8 cellular contexts compared by ENCODE assay signal in the genomic region with DNA sequence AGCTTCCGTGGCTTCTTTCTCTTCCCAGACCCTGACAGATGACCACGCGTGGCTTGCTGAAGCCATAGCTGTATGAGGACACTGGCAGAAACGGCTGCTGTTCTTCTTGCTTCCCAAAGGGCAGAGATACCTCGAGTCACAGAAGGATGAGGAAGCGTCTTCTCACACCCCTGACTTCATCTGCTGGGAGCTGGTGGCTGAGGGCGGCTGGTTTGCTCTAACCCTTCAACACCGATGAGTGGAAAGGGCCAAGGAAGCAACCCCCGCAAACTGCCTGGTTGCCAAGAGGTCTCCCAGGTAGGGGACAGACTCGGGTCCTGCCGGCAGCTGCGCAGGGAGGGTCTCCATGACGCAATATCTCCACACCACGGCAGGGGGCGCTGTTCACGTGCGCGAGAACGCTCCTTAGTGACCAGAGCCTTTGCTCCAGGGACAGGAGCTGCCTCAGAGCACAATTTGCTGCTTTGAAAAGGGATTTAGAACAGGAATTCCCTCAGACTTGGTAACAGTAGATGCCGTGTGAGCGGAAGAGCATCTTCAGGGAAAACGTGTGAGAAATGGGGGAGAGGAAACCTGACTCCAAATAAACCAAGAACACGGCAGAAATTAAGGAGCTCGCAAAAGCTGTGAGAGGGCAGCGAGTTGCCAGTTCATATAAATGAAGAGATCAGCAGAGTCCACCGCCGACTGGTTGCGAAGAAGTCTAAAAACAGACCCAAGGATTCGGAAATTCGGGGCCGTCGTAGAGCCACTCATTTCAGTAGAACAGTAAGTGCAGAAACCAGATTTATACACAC.
DNase-seq lines count a peak whose midpoint lies in the region; ATAC-seq and TF ChIP-seq lines count a peak whose summit lies in the region.

No MANE protein-coding gene starts in this region.

- H3K4me1 ChIP-seq in DOHH2 (ENCODE audit: control insufficient read depth, low read length) (peaks cover 7% of the 10 kb centered on the region), right lobe of liver (peaks cover 0 to 14% (median 6%) of the 10 kb centered on the region in 4 donors)

- H3K4me3 ChIP-seq in DOHH2 (ENCODE audit: low read length) (no peak overlapping the region), coronary artery (no peak overlapping the region), right lobe of liver (no peak overlapping the region)

- TF ChIP-seq CTCF in DOHH2 (IDR thresholded peaks at IDR 0.05; ENCODE audit: low read depth, low read length, poor library complexity, severe bottlenecking) = peak; percentile 95
- TF ChIP-seq CTCF in coronary artery (IDR thresholded peaks at IDR 0.05) = peak; percentile 71
- peak; percentile 94 to 97 (median 96) for TF ChIP-seq CTCF in right lobe of liver (IDR thresholded peaks at IDR 0.05)

- H3K27me3 ChIP-seq in DOHH2 (ENCODE audit: control insufficient read depth, low read length) = no peaks in the 10 kb centered on the region; the same call in 1 of the 2 replicates
- no peaks in the 10 kb centered on the region for H3K27me3 ChIP-seq in right lobe of liver

- DNase-seq in NCI-H345 (lab: John Stamatoyannopoulos, UW) = peak; percentile 76
- DNase-seq in activated CD4-positive, alpha-beta T cell treated with anti-CD3 and anti-CD28 coated beads, Interleukin-2, amount 50 U/mL, for 24 hours (ENCODE audit: low read depth in 1 of 2, low spot score in 1 of 2) = peak; percentile 51 to 58
- DNase-seq in coronary artery (ENCODE audit: low spot score) = peak; percentile 72
- peak; percentile 81 to 87 (median 85) for DNase-seq in right lobe of liver
- DNase-seq in stimulated activated CD4-positive, alpha-beta T cell treated with anti-CD3 and anti-CD28 coated beads, Interleukin-4, amount 100 ng/mL, for 4 hours = peak; percentile 47 to 72
- no peak for DNase-seq in T1000 (lab: John Stamatoyannopoulos, UW)

- no peak for TF ChIP-seq POLR2A in right lobe of liver (IDR thresholded peaks at IDR 0.05)

- no peaks in the 10 kb centered on the region for H3K9me3 ChIP-seq in DOHH2 (ENCODE audit: control insufficient read depth, insufficient read depth, low read length)
- H3K9me3 ChIP-seq in right lobe of liver = no peaks in the 10 kb centered on the region

- no peaks in the 10 kb centered on the region for H3K79me2 ChIP-seq in DOHH2 (ENCODE audit: control insufficient read depth, low read length)

- H3K27ac ChIP-seq in DOHH2 (ENCODE audit: low read depth, low read length) = no peak overlapping the region
- H3K27ac ChIP-seq in coronary artery = no peak overlapping the region
- peak overlapping the region; percentile 19 to 33 (median 29) for H3K27ac ChIP-seq in right lobe of liver

- 13% methylated on average over 20 of the region's 32 CpGs for WGBS in right lobe of liver (ENCODE audit: insufficient coverage, low coverage, low lambda C conversion rate, missing lambda C conversion rate)

- H3F3A ChIP-seq in DOHH2 (ENCODE audit: control insufficient read depth, insufficient read depth) = no peaks in the 10 kb centered on the region

- H3K36me3 ChIP-seq in DOHH2 (ENCODE audit: control insufficient read depth, low read length) (no peaks in the 10 kb centered on the region), right lobe of liver (no peaks in the 10 kb centered on the region)

- ATAC-seq in HG02571 (IDR thresholded peaks at IDR 0.05; ENCODE audit: unreplicated experiment) (peak; percentile 71), right lobe of liver (peak; percentile 93 to 96 (median 94))

- H3K9me2 ChIP-seq in DOHH2 (replicated peaks; ENCODE audit: control insufficient read depth, low read length) = no peaks in the 10 kb centered on the region

- no peaks in the 10 kb centered on the region for H4K20me1 ChIP-seq in DOHH2 (ENCODE audit: control insufficient read depth, insufficient read depth, low read depth, low read length)

- intact Hi-C loops in right lobe of liver (cut with DNase I) = no loop called here

- H3K4me2 ChIP-seq in DOHH2 (ENCODE audit: low read length) = no peak overlapping the region

Comparison
In these comparisons a context has a peak if more than half of its experiments do, and no peak if none do; other contexts are left out.
1. H3K27ac ChIP-seq: peak in right lobe of liver (3 of 3); none in DOHH2 (single experiment) and coronary artery (0 of 2).
2. Peak in every context shown above with its lines, with median percentiles within 50 percentile points of each other: CTCF ChIP-seq.